Comparison of ENCODE assay signal across 18 cellular contexts in the genomic region with DNA sequence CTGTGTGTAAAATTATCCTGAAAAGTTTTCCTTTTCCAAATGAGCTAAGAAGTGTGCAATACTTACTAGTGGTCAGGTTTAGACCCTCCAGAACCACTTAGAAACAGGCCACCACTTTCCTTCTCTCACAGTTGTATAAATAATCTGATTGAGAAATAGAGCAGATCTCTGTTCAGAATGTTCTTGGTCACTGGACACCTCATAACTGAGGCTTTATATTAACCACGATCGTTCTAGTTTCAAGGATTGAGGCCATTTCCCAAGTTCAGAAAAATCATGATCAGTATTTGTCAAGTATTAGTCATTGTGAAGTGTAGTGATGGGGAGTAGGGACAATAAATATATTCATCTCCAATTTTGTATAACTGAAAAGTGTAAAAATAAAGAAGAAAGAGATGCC. TPM values are rescaled to one million over a fixed set of nuclear protein-coding genes. Genes with fewer than 3 reads are reported as not detected.
DNase-seq lines count a peak whose midpoint lies in the region; ATAC-seq and TF ChIP-seq lines count a peak whose summit lies in the region.
"Had no signal": no experiment of that assay in that cellular context is flagged by ENCODE, and none has a peak within 500 bp of the region (broad histone marks: within the 10 kb centered on the region; RNA-seq: fewer than 3 reads in every experiment).

No MANE protein-coding gene starts in this region.

- no peaks in the 10 kb centered on the region for H3K9me3 Mint-ChIP-seq in naive thymus-derived CD4-positive, alpha-beta T cell
- H3K9me3 Mint-ChIP-seq: H9, nephron had no signal

- CTCF ChIA-PET in naive thymus-derived CD4-positive, alpha-beta T cell (lab: Charles Lee): interaction anchor here (0.6 kb wide), 1 partner anchor 232 kb away, joined by 4 read pairs; no protein-coding TSS in a partner anchor

- no peaks in the 10 kb centered on the region for H3K36me3 ChIP-seq in ACC112 (ENCODE audit: insufficient read depth, low read length)
- no peaks in the 10 kb centered on the region for H3K36me3 ChIP-seq in naive thymus-derived CD4-positive, alpha-beta T cell (ENCODE audit: control insufficient read depth in 2 of 3, insufficient read depth in 3 of 3, low read length in 3 of 3)
- H3K36me3 ChIP-seq: brain microvascular endothelial cell had no signal

- no peaks in the 10 kb centered on the region for H3K9me3 ChIP-seq in naive thymus-derived CD4-positive, alpha-beta T cell (ENCODE audit: control insufficient read depth in 2 of 3, low read length in 3 of 3)

- peak; percentile 80 for ATAC-seq in left lobe of liver
- no peak for ATAC-seq in GM19455 (IDR thresholded peaks at IDR 0.05; ENCODE audit: unreplicated experiment)
- no peak for ATAC-seq in naive thymus-derived CD4-positive, alpha-beta T cell
- ATAC-seq: Right ventricle myocardium inferior, T-helper 17 cell had no signal

- H3K27ac ChIP-seq in ACC112 (ENCODE audit: low read depth, low read length): peak overlapping the region; percentile 52
- no peak overlapping the region for H3K27ac ChIP-seq in naive thymus-derived CD4-positive, alpha-beta T cell (ENCODE audit: low read depth, low read length)
- H3K27ac ChIP-seq: brain microvascular endothelial cell had no signal

- H3K79me2 ChIP-seq in ACC112 (ENCODE audit: control insufficient read depth, insufficient read depth, low read length, unreplicated experiment): peaks cover 8% of the 10 kb centered on the region

- peaks cover 11 to 17% (median 16%) of the 10 kb centered on the region in 7 donors for H3K4me1 Mint-ChIP-seq in naive thymus-derived CD4-positive, alpha-beta T cell

- H3K27me3 ChIP-seq in ACC112 (ENCODE audit: insufficient read depth, low read length): no peaks in the 10 kb centered on the region
- peaks cover 5 to 8% of the 10 kb centered on the region in 2 donors for H3K27me3 ChIP-seq in naive thymus-derived CD4-positive, alpha-beta T cell (ENCODE audit: control insufficient read depth in 2 of 2, insufficient read depth in 2 of 2, low read length in 2 of 2)

- no peak overlapping the region for H3K27ac Mint-ChIP-seq in naive thymus-derived CD4-positive, alpha-beta T cell
- H3K27ac Mint-ChIP-seq: H9, T-helper 17 cell had no signal

- H3K4me1 ChIP-seq in ACC112 (ENCODE audit: control insufficient read depth, insufficient read depth, low read length, unreplicated experiment): peaks cover 17% of the 10 kb centered on the region
- H3K4me1 ChIP-seq in naive thymus-derived CD4-positive, alpha-beta T cell (ENCODE audit: control insufficient read depth in 2 of 2, insufficient read depth in 2 of 2, low read length in 2 of 2): peaks cover 3 to 7% of the 10 kb centered on the region in 2 donors

- H2AFZ ChIP-seq in ACC112 (ENCODE audit: low read length, unreplicated experiment): peak overlapping the region; percentile 69

- H3K4me3 ChIP-seq in ACC112 (ENCODE audit: low read depth, low read length) (peak overlapping the region; percentile 81), choroid plexus epithelial cell (ENCODE audit: low read depth, low read length) (no peak overlapping the region)
- H3K4me3 ChIP-seq in naive thymus-derived CD4-positive, alpha-beta T cell (ENCODE audit: low read length): no peak overlapping the region

- peaks cover 31 to 76% (median 62%) of the 10 kb centered on the region in 5 donors for H3K27me3 Mint-ChIP-seq in naive thymus-derived CD4-positive, alpha-beta T cell

- no peaks in the 10 kb centered on the region for H3K36me3 Mint-ChIP-seq in naive thymus-derived CD4-positive, alpha-beta T cell

- POLR2A ChIA-PET in naive thymus-derived CD4-positive, alpha-beta T cell (lab: Charles Lee): no interaction called here

- DNase-seq in LHCN-M2 (ENCODE audit: low read depth) (peak; percentile 92), choroid plexus epithelial cell (ENCODE audit: low read depth) (peak; percentile 42), left lobe of liver (ENCODE audit: low spot score) (no peak), AML-193 (lab: John Stamatoyannopoulos, UW) (no peak), LoVo (ENCODE audit: low spot score) (no peak)
- no peak for DNase-seq in naive thymus-derived CD4-positive, alpha-beta T cell
- DNase-seq: activated CD4-positive, CD25-positive, alpha-beta regulatory T cell; activated naive CD4-positive, alpha-beta T cell; brain microvascular endothelial cell; H9; NCI-H1105; retina; stimulated activated CD4-positive, alpha-beta T cell treated with anti-CD3 and anti-CD28 coated beads, Interleukin-1b, Interleukin-23, amount 100 ng/mL, for 48 hours; T-helper 17 cell had no signal

- no peak for TF ChIP-seq CTCF in choroid plexus epithelial cell (conservative IDR thresholded peaks at IDR 0.05; ENCODE audit: low read depth, low read length)

- intact Hi-C loops in naive thymus-derived CD4-positive, alpha-beta T cell (cut with micrococcal nuclease): loop anchor here in 1 of 2 donors (2.0 kb wide), 1 partner anchor 137 kb away; the partner anchor contains the start of gene TMEM41A

- H3K4me3 Mint-ChIP-seq in naive thymus-derived CD4-positive, alpha-beta T cell: no peak overlapping the region

RNA-seq across cellular contexts. Expression of gene MAP3K13, which starts 1.0 kb away (rescaled TPM):
- 18.0 and 18.6 TPM in 2 replicates for total RNA-seq in LHCN-M2 (2014; rRNA removed)
- polyA plus RNA-seq in LHCN-M2 (2012): 10.1 TPM
- 20.0 TPM for total RNA-seq in left lobe of liver
- total RNA-seq in naive thymus-derived CD4-positive, alpha-beta T cell: 1 to 10 TPM; 6.2 to 9.7 (median 7.8) TPM
- polyA plus RNA-seq in naive thymus-derived CD4-positive, alpha-beta T cell: 10 to 100 TPM; 40.1 to 53.8 TPM

Comparison
In these comparisons a context has a peak if more than half of its experiments do, and no peak if none do; other contexts are left out.
1. DNase-seq: peak in LHCN-M2 (single experiment) and choroid plexus epithelial cell (single experiment); none in left lobe of liver (single experiment), AML-193 (0 of 2), naive thymus-derived CD4-positive, alpha-beta T cell (0 of 9) and LoVo (single experiment).